ENCODE assay signal across 11 cellular contexts in the genomic region with DNA sequence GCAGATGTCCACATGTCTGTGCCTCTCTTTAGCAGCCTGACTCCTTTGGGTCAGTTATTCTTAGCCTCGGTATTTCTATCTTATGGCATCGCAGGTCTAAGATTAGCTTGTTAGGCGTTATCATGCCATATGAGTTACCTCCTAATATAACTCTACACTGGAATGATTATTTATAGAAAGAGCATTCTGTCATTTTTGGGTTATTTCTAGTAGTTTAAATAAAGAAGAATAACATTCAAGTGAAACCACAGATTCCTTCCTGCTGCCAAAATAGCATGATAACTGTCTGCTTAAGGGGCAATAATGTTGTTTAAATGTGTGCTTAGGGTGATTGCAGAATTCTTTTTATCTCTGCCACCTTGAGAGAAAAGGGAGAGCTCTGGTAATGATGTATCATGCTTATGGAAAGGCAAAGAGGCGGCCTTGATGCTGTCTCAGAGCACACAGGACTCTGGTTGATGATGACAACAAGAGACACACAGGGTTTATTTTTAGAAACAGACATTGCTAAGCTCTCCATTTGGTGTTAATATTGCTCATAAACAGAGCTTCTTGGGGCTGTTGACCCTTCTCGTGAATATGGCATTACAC. TPM values are rescaled to one million over a fixed set of nuclear protein-coding genes. Genes with fewer than 3 reads are reported as not detected.
A peak's percentile ranks its signal among the peaks of the same experiment; 100 is the strongest.
DNase-seq lines count a peak whose midpoint lies in the region; ATAC-seq and TF ChIP-seq lines count a peak whose summit lies in the region.
"Had no signal": no experiment of that assay in that cellular context is flagged by ENCODE, and none has a peak within 500 bp of the region (broad histone marks: within the 10 kb centered on the region; RNA-seq: fewer than 3 reads in every experiment).

No MANE protein-coding gene starts in this region.

- H3K36me3 Mint-ChIP-seq in WTC11: no peaks in the 10 kb centered on the region

- peak overlapping the region; percentile 1 for H3K4me2 ChIP-seq in skeletal muscle satellite cell (ENCODE audit: low read length)

- no peak for DNase-seq in WTC11 (ENCODE audit: low spot score)
- no peak for DNase-seq in HUDEP-2 (lab: John Stamatoyannopoulos, UW; ENCODE audit: unreplicated experiment in 76 of 76)
- no peak for DNase-seq in stimulated activated CD4-positive, alpha-beta T cell treated with anti-CD3 and anti-CD28 coated beads, Interleukin-2, amount 100 ng/mL, for 48 hours
- DNase-seq in stimulated activated CD8-positive, alpha-beta memory T cell treated with anti-CD3 and anti-CD28 coated beads, Interleukin-4, amount 100 ng/mL, for 48 hours: no peak

- peak overlapping the region; percentile 29 for H3K9ac ChIP-seq in skeletal muscle satellite cell (ENCODE audit: low read depth, low read length)

- no peaks in the 10 kb centered on the region for H3K27me3 Mint-ChIP-seq in WTC11 (ENCODE audit: low read depth)
- H3K27me3 Mint-ChIP-seq: central memory CD8-positive, alpha-beta T cell had no signal

- peak overlapping the region; percentile 40; the same call in 1 of the 2 replicates for H3K27ac Mint-ChIP-seq in WTC11

- H3K9me3 ChIP-seq in skeletal muscle satellite cell (replicated peaks; ENCODE audit: low read length): no peaks in the 10 kb centered on the region

- no peaks in the 10 kb centered on the region for H3K9me3 Mint-ChIP-seq in WTC11
- H3K9me3 Mint-ChIP-seq: central memory CD8-positive, alpha-beta T cell had no signal

- peak; percentile 39 for ATAC-seq in GM19023 (IDR thresholded peaks at IDR 0.05; ENCODE audit: unreplicated experiment)
- ATAC-seq in HG03025 (IDR thresholded peaks at IDR 0.05; ENCODE audit: low FRiP score, unreplicated experiment): peak; percentile 52
- no peak for ATAC-seq in WTC11
- no peak for ATAC-seq in esophagus mucosa
- ATAC-seq: K562 had no signal

- H3K4me3 Mint-ChIP-seq in WTC11: no peak overlapping the region
- H3K4me3 Mint-ChIP-seq: central memory CD8-positive, alpha-beta T cell had no signal

- H3K27me3 ChIP-seq in skeletal muscle satellite cell (ENCODE audit: control insufficient read depth, insufficient read depth, low read length): no peaks in the 10 kb centered on the region

- no peak overlapping the region for H3K4me3 ChIP-seq in skeletal muscle satellite cell (ENCODE audit: low read length)
- H3K4me3 ChIP-seq: K562, skin epidermis had no signal

- CTCF ChIA-PET in WTC11 (lab: Charles Lee): interaction anchor here (1.0 kb wide), 1 partner anchor 107 kb away, joined by 3 read pairs; no protein-coding TSS in a partner anchor

- H3K36me3 ChIP-seq in skeletal muscle satellite cell (ENCODE audit: insufficient read depth, low read length): no peaks in the 10 kb centered on the region

- H3K4me1 ChIP-seq in skeletal muscle satellite cell (ENCODE audit: control insufficient read depth, insufficient read depth, low read length): peaks cover 40% of the 10 kb centered on the region

- POLR2A ChIA-PET in WTC11 (lab: Charles Lee): no interaction called here

- peaks cover 29% of the 10 kb centered on the region for H3K4me1 Mint-ChIP-seq in WTC11
- H3K4me1 Mint-ChIP-seq: central memory CD8-positive, alpha-beta T cell had no signal

- no peak for TF ChIP-seq CTCF in WTC11 (IDR thresholded peaks at IDR 0.05)

TF ChIP-seq in WTC11, 78 proteins besides CTCF, POLR2A, EP300 and RAD21:
- TF ChIP-seq SP1 (CRISPR knock-in tag; conservative IDR thresholded peaks at IDR 0.05): no peak
- TF ChIP-seq ZMAT4 (CRISPR knock-in tag; IDR thresholded peaks at IDR 0.05): no peak
- no peak for TF ChIP-seq IRF2 (CRISPR knock-in tag; IDR thresholded peaks at IDR 0.05; ENCODE audit: borderline replicate concordance, low read depth)
- TF ChIP-seq ZBTB21 (CRISPR knock-in tag; IDR thresholded peaks at IDR 0.05; ENCODE audit: borderline replicate concordance): no peak
- no peak for TF ChIP-seq TP53 (CRISPR knock-in tag; IDR thresholded peaks at IDR 0.05)
- TF ChIP-seq, protein P1, sequence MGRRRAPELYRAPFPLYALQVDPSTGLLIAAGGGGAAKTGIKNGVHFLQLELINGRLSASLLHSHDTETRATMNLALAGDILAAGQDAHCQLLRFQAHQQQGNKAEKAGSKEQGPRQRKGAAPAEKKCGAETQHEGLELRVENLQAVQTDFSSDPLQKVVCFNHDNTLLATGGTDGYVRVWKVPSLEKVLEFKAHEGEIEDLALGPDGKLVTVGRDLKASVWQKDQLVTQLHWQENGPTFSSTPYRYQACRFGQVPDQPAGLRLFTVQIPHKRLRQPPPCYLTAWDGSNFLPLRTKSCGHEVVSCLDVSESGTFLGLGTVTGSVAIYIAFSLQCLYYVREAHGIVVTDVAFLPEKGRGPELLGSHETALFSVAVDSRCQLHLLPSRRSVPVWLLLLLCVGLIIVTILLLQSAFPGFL (CRISPR knock-in tag; IDR thresholded peaks at IDR 0.05; ENCODE audit: borderline replicate concordance): no peak
- TF ChIP-seq NFE2L1 (CRISPR knock-in tag; IDR thresholded peaks at IDR 0.05): no peak
- TF ChIP-seq ARID4B (CRISPR knock-in tag; IDR thresholded peaks at IDR 0.05; ENCODE audit: borderline replicate concordance): no peak
- no peak for TF ChIP-seq FOXJ3 (CRISPR knock-in tag; IDR thresholded peaks at IDR 0.05; ENCODE audit: borderline replicate concordance)
- no peak for TF ChIP-seq ZNF317 (CRISPR knock-in tag; IDR thresholded peaks at IDR 0.05; ENCODE audit: borderline replicate concordance, low read depth)
- no peak for TF ChIP-seq RELA (CRISPR knock-in tag; IDR thresholded peaks at IDR 0.05; ENCODE audit: borderline replicate concordance)
- no peak for TF ChIP-seq MLX (CRISPR knock-in tag; IDR thresholded peaks at IDR 0.05)
- TF ChIP-seq, protein P2, sequence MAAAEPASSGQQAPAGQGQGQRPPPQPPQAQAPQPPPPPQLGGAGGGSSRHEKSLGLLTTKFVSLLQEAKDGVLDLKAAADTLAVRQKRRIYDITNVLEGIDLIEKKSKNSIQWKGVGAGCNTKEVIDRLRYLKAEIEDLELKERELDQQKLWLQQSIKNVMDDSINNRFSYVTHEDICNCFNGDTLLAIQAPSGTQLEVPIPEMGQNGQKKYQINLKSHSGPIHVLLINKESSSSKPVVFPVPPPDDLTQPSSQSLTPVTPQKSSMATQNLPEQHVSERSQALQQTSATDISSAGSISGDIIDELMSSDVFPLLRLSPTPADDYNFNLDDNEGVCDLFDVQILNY (CRISPR knock-in tag; IDR thresholded peaks at IDR 0.05): no peak

RNA-seq across cellular contexts. Expression of gene HDAC9, which starts 10.4 kb away (rescaled TPM):
- 14.6 to 18.8 TPM (median 18.0 TPM) in 3 replicates for total RNA-seq in WTC11 (2021)
- total RNA-seq in skeletal muscle satellite cell (2012; rRNA removed): 10.6 and 11.1 TPM in 2 replicates
- total RNA-seq in esophagus mucosa: 2.4 TPM

Comparison
In these comparisons a context has a peak if more than half of its experiments do, and no peak if none do; other contexts are left out.
1. ATAC-seq: peak in GM19023 (single experiment) and HG03025 (single experiment); none in WTC11 (single experiment) and esophagus mucosa (single experiment).